In the genomic region with DNA sequence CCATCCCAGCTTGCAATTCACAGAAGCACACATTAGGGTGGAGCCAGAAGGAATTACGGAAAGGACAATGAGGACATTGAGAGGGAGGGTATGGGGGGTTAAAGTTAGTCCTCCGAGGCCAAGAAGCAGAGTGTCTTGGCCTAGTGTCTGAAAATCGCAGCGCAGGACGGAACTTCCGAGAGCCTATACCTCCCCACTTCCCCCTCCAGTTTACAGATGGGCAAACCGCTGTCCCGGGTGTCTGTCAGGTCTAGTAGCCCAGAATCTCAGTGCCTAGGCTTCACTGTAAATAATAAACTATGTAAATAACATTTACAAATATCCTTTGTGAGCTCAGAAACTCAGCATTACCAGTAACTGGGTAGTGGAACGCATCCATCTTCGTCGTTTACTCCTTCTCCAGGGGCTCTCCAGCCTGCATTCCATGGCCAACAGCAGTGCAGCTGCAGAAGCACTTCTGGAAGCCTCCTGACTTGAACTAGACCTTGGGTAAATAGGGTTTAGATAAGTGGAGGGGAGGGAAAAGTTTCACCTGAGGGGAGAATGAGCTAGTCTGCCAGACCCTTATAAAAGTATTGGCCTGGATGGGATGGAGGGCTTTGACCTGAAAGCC, we compare ENCODE assay signal across 9 cellular contexts. TPM values are rescaled to one million over a fixed set of nuclear protein-coding genes. Genes with fewer than 3 reads are reported as not detected.
DNase-seq lines count a peak whose midpoint lies in the region; ATAC-seq and TF ChIP-seq lines count a peak whose summit lies in the region.
"Had no signal": no experiment of that assay in that cellular context is flagged by ENCODE, and none has a peak within 500 bp of the region (broad histone marks: within the 10 kb centered on the region; RNA-seq: fewer than 3 reads in every experiment).

No MANE protein-coding gene starts in this region.

- peak; percentile 66 for ATAC-seq in GM21825 (IDR thresholded peaks at IDR 0.05; ENCODE audit: unreplicated experiment)

- TF ChIP-seq POLR2A in stomach (IDR thresholded peaks at IDR 0.05) = no peak

- 19 to 32% (median 29%) methylated on average over 11 of the region's 11 CpGs for WGBS in stomach, 5 donors

- no peak for TF ChIP-seq EP300 in stomach (IDR thresholded peaks at IDR 0.05)

- peak overlapping the region; percentile 47 for H3K4me3 ChIP-seq in MG63
- H3K4me3 ChIP-seq in cardiac fibroblast (replicated peaks in 1 of 2; ENCODE audit: low read depth in 2 of 2, low read length in 2 of 2) = peak overlapping the region; percentile 55 to 57
- peak overlapping the region; percentile 57 for H3K4me3 ChIP-seq in kidney epithelial cell (ENCODE audit: low read depth, low read length)
- H3K4me3 ChIP-seq in stomach = peak overlapping the region; percentile 51 to 72 (median 60)

- H3K36me3 ChIP-seq in MG63 = no peaks in the 10 kb centered on the region
- H3K36me3 ChIP-seq in kidney epithelial cell (ENCODE audit: control insufficient read depth, insufficient read depth, low read length) = no peaks in the 10 kb centered on the region
- no peaks in the 10 kb centered on the region for H3K36me3 ChIP-seq in stomach

- H3K9me3 ChIP-seq in MG63 (no peaks in the 10 kb centered on the region), stomach (no peaks in the 10 kb centered on the region)

- H3K27me3 ChIP-seq in MG63 (no peaks in the 10 kb centered on the region), kidney epithelial cell (ENCODE audit: control insufficient read depth, insufficient read depth, low read length) (no peaks in the 10 kb centered on the region), stomach (no peaks in the 10 kb centered on the region)

- intact Hi-C loops in stomach (cut with DNase I; ENCODE audit: low total_unique reads) = no loop called here

- no peak for TF ChIP-seq CTCF in cardiac fibroblast (IDR thresholded peaks at IDR 0.05; ENCODE audit: low read depth, low read length)
- TF ChIP-seq CTCF in kidney epithelial cell (IDR thresholded peaks at IDR 0.05; ENCODE audit: insufficient read depth, low read length, poor library complexity, severe bottlenecking) = no peak
- no peak for TF ChIP-seq CTCF in stomach (IDR thresholded peaks at IDR 0.05)

- H3K27ac ChIP-seq in stomach = peak overlapping the region; percentile 87 to 93 (median 90)
- H3K27ac ChIP-seq: C4-2B had no signal

- DNase-seq in NCI-H510A treated with DMSO at 0.1 percent for 48 hours (lab: John Stamatoyannopoulos, UW) = peak; percentile 6
- no peak for DNase-seq in NCI-H510A (lab: John Stamatoyannopoulos, UW)
- no peak for DNase-seq in MG63
- peak in 1 of 2 donors; percentile 39 for DNase-seq in cardiac fibroblast (ENCODE audit: low read depth in 2 of 2)
- DNase-seq in kidney epithelial cell (ENCODE audit: low read depth) = no peak
- DNase-seq in stomach = no peak
- no peak for DNase-seq in T1000 (lab: John Stamatoyannopoulos, UW)

- peaks cover 5 to 28% (median 19%) of the 10 kb centered on the region in 4 donors for H3K4me1 ChIP-seq in stomach

RNA-seq across cellular contexts. Expression of a gene that starts 1.0 kb away (rescaled TPM):
- total RNA-seq in MG63 (2014; rRNA removed; shearing (Covaris generic); ENCODE audit: low replicate concordance) = 0.69 and 3.4 TPM in 2 replicates
- total RNA-seq in kidney epithelial cell (7.3 and 10.1 TPM in 2 replicates), stomach (10 to 100 TPM in 1 of 5 donors, 1 to 10 TPM in 2, under 1 TPM in 1, not detected in 1; 0.89 to 21.4 (median 2.8) TPM)
- polyA plus RNA-seq in stomach = 1 to 10 TPM; 1.8 to 3.7 (median 2.5) TPM

RNA-seq across cellular contexts. Expression of a gene that starts 17.4 kb away (rescaled TPM):
- total RNA-seq in MG63 (2014; rRNA removed; shearing (Covaris generic); ENCODE audit: low replicate concordance) = not detected in 2 replicates
- total RNA-seq in kidney epithelial cell (0.75 and 1.4 TPM in 2 replicates), stomach (10 to 100 TPM in 1 of 5 donors, 1 to 10 TPM in 2, not detected in 2; 3.1 to 16.9 (median 9.3) TPM)
- polyA plus RNA-seq in stomach = 1 to 10 TPM; 1.1 to 3.5 (median 2.3) TPM

RNA-seq across cellular contexts. Expression of a gene that starts 20.8 kb away (rescaled TPM):
- total RNA-seq in MG63 (2014; rRNA removed; shearing (Covaris generic); ENCODE audit: low replicate concordance) = not detected in 2 replicates
- total RNA-seq in kidney epithelial cell (not detected in 2 replicates), stomach (1 to 10 TPM in 2 of 5 donors, under 1 TPM in 2, not detected in 1; 0.14 to 9.9 (median 1.4) TPM)
- under 1 TPM in 2 of 3 donors, not detected in 1; 0.19 to 0.25 TPM for polyA plus RNA-seq in stomach
